2 cellular contexts compared by ENCODE assay signal in genomic region chr12:113039911-113040425, GRCh38.
TF ChIP-seq lines count a peak whose summit lies in the region.

No MANE protein-coding gene starts in this region.

TF ChIP-seq in A549, 52 proteins besides CTCF, POLR2A, EP300 and RAD21 (continued from another document):
- no peak for TF ChIP-seq REST (IDR thresholded peaks at IDR 0.05)
- TF ChIP-seq TP53 (CRISPR knock-in tag; IDR thresholded peaks at IDR 0.05): no peak
- TF ChIP-seq NFE2L2 (conservative IDR thresholded peaks at IDR 0.05; ENCODE audit: low read length): no peak
- no peak for TF ChIP-seq TFCP2L1 (CRISPR knock-in tag; IDR thresholded peaks at IDR 0.05)
- no peak for TF ChIP-seq POLR2AphosphoS2 (conservative IDR thresholded peaks at IDR 0.05; ENCODE audit: low read length)
- no peak for TF ChIP-seq MYC (IDR thresholded peaks at IDR 0.05; ENCODE audit: borderline replicate concordance, low read length)
- TF ChIP-seq HOXB5 (CRISPR knock-in tag; IDR thresholded peaks at IDR 0.05): no peak
- no peak for TF ChIP-seq SREBF2 (IDR thresholded peaks at IDR 0.05)
- no peak for TF ChIP-seq PBX3 (IDR thresholded peaks at IDR 0.05)
- TF ChIP-seq ZC3H11A (IDR thresholded peaks at IDR 0.05): no peak
- TF ChIP-seq HOXB13 (CRISPR knock-in tag; IDR thresholded peaks at IDR 0.05; ENCODE audit: low read depth): no peak
- no peak for TF ChIP-seq USF2 (IDR thresholded peaks at IDR 0.05)
- no peak for TF ChIP-seq ZSCAN20 (CRISPR knock-in tag; IDR thresholded peaks at IDR 0.05)
- TF ChIP-seq HMGXB4 (CRISPR knock-in tag; IDR thresholded peaks at IDR 0.05; ENCODE audit: borderline replicate concordance): no peak
- TF ChIP-seq ELK1 (IDR thresholded peaks at IDR 0.05; ENCODE audit: low read depth, low read length): no peak
- no peak for TF ChIP-seq CBX8 (IDR thresholded peaks at IDR 0.05)
TF ChIP-seq in A549: peak in this region for 0.

TF ChIP-seq in HCT116, 20 proteins besides CTCF, POLR2A, EP300 and RAD21 (continued from another document):
- TF ChIP-seq REST (IDR thresholded peaks at IDR 0.05; ENCODE audit: low read depth): no peak
- no peak for TF ChIP-seq ZBTB33 (IDR thresholded peaks at IDR 0.05; ENCODE audit: extremely low read depth, insufficient replicate concordance, low read length)
- TF ChIP-seq EZH2phosphoT487 (IDR thresholded peaks at IDR 0.05; ENCODE audit: borderline replicate concordance): no peak
- TF ChIP-seq ZFX (IDR thresholded peaks at IDR 0.05): no peak
